Comparison of ENCODE assay signal across 34 cellular contexts in the genomic region with DNA sequence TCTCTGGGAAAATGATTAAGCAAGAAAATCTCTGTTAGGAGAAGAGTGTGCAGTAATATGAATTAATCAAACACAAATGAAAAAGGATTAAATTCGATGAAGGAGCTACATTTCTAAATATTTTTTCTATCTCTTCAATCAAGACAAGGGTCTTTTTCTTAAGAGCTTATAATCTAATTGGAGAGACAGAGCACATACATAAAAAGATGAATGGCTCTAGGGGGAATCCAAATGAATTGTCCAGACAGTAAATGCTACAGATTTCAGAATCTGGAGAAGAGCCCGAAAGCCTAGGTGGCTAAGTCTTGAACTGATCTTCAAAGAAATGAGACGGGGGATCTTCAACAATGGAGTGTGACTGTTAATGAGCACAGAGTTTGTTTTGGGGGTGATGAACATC.
"Had no signal": no experiment of that assay in that cellular context is flagged by ENCODE, and none has a peak within 500 bp of the region (broad histone marks: within the 10 kb centered on the region; RNA-seq: fewer than 3 reads in every experiment).

No MANE protein-coding gene starts in this region.

- H3K9me3 ChIP-seq: MG63 had no signal

- H3K36me3 ChIP-seq: MG63 had no signal

- DNase-seq: Karpas-422, Kasumi-1, MG63, MM.1S, MV-4-11, NCI-H1048, NCI-H1092, NCI-H1092 treated with DMSO at 0.1 percent for 48 hours, NCI-H1105, NCI-H1105 treated with DMSO at 0.1 percent for 48 hours, NCI-H1417, NCI-H1417 treated with DMSO at 0.1 percent for 48 hours, NCI-H1436, NCI-H1436 treated with DMSO at 0.1 percent for 48 hours, NCI-H146, NCI-H1694, NCI-H1694 treated with DMSO at 0.1 percent for 48 hours, NCI-H187, NCI-H187 treated with DMSO at 0.1 percent for 48 hours, NCI-H1930, NCI-H2029, NCI-H2029 treated with DMSO at 0.1 percent for 48 hours, NCI-H2081, NCI-H2081 treated with DMSO at 0.1 percent for 48 hours, NCI-H2107, NCI-H2171, NCI-H2171 treated with DMSO at 0.1 percent for 48 hours, NCI-H2227 treated with DMSO at 0.1 percent for 48 hours, NCI-H226, NCI-H345, NCI-H446, NCI-H446 treated with DMSO at 0.1 percent for 48 hours, NCI-H510A, NCI-H524 had no signal

- H3K4me3 ChIP-seq: MG63 had no signal

- H3K27me3 ChIP-seq: MG63 had no signal
